In the genomic region with DNA sequence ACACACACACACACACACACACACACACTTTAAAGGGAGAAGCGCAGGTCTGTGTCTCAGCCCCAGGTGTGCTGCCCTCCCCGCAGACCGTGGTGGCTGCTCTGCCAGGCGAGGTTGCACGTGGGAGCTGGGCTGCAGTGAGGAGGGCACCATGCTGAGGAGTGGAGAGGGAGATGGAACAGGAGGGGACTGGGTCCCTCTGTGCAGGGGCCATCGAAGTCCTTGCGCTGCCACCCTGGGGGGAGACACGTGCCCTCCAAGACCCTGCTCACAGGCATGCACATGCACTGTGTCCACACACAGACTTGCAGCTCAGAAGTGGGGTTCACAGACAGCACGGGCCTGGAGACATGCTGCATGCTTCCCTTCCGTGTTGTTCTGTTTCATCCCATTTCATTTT, we compare ENCODE assay signal across 17 cellular contexts.
A peak's percentile ranks its signal among the peaks of the same experiment; 100 is the strongest.
DNase-seq lines count a peak whose midpoint lies in the region; ATAC-seq and TF ChIP-seq lines count a peak whose summit lies in the region.
"Had no signal": no experiment of that assay in that cellular context is flagged by ENCODE, and none has a peak within 500 bp of the region (broad histone marks: within the 10 kb centered on the region; RNA-seq: fewer than 3 reads in every experiment).

No MANE protein-coding gene starts in this region.

- peaks cover 15 to 20% of the 10 kb centered on the region in 2 donors for H3K4me1 ChIP-seq in neuronal stem cell (ENCODE audit: control insufficient read depth in 2 of 2, insufficient read depth in 1 of 2, low read depth in 1 of 2, low read length in 2 of 2)
- H3K4me1 ChIP-seq in skeletal muscle tissue (ENCODE audit: control insufficient read depth in 3 of 3, insufficient read depth in 3 of 3, low read length in 3 of 3): peaks cover 0 to 17% (median 11%) of the 10 kb centered on the region in 3 donors

- H3K4me2 ChIP-seq in neuronal stem cell (ENCODE audit: insufficient read depth, low read length, poor library complexity, severe bottlenecking): no peak overlapping the region
- H3K4me2 ChIP-seq: BLaER1 treated with 17β-estradiol and CSF1 and Interleukin-3, amounts not matched to agents 10 nM and 100 nM had no signal

- peak; percentile 40 for DNase-seq in activated CD8-positive, alpha-beta memory T cell treated with anti-CD3 and anti-CD28 coated beads for 24 hours
- no peak for DNase-seq in activated CD8-positive, alpha-beta memory T cell treated with anti-CD3 and anti-CD28 coated beads, Interleukin-2, amount 50 U/mL, for 48 hours
- DNase-seq in chondrocyte (ENCODE audit: low spot score) (no peak), neuronal stem cell (ENCODE audit: low spot score) (no peak), NCI-H1694 (lab: John Stamatoyannopoulos, UW) (no peak)
- DNase-seq: Calu3; CD8-positive, alpha-beta T cell; GF-D8; H7 had no signal

- H3K36me3 ChIP-seq in neuronal stem cell (replicated peaks in 1 of 2; ENCODE audit: control insufficient read depth in 2 of 2, insufficient read depth in 2 of 2, low read length in 2 of 2) (peaks cover 10 to 63% of the 10 kb centered on the region in 2 donors), skeletal muscle tissue (ENCODE audit: control insufficient read depth in 3 of 3, insufficient read depth in 3 of 3, low read length in 3 of 3) (peaks cover 0 to 2% (median 0%) of the 10 kb centered on the region in 3 donors)

- no peak overlapping the region for H2AK5ac ChIP-seq in neuronal stem cell (ENCODE audit: low read depth, low read length)

- H3K23ac ChIP-seq in neuronal stem cell (ENCODE audit: low read depth, low read length, poor library complexity): no peak overlapping the region

- H3K18ac ChIP-seq in neuronal stem cell (ENCODE audit: low read length): no peak overlapping the region

- no peak overlapping the region for H2BK5ac ChIP-seq in neuronal stem cell (ENCODE audit: low read length)

- no peak overlapping the region for H2AFZ ChIP-seq in neuronal stem cell (ENCODE audit: low read length)

- H3K27ac ChIP-seq in neuronal stem cell (replicated peaks; ENCODE audit: low read length): no peak overlapping the region
- no peak overlapping the region for H3K27ac ChIP-seq in skeletal muscle tissue (ENCODE audit: low read depth, low read length)
- H3K27ac ChIP-seq: BLaER1 treated with 17β-estradiol and CSF1 and Interleukin-3, amounts not matched to agents 10 nM and 100 nM; HL-60 had no signal

- H3K4ac ChIP-seq in neuronal stem cell (ENCODE audit: low read length): no peak overlapping the region

- no peak overlapping the region for H2BK120ac ChIP-seq in neuronal stem cell (ENCODE audit: low read depth, low read length)

- H3K4me3 ChIP-seq in neuronal stem cell (ENCODE audit: low read length in 2 of 2) (no peak overlapping the region), skeletal muscle tissue (ENCODE audit: low read length in 3 of 3) (no peak overlapping the region)
- H3K4me3 ChIP-seq: BLaER1 treated with 17β-estradiol and CSF1 and Interleukin-3, amounts not matched to agents 10 nM and 100 nM had no signal

- H3K4me3 Mint-ChIP-seq in chondrocyte (ENCODE audit: unreplicated experiment): no peak overlapping the region
- H3K4me3 Mint-ChIP-seq: B cell; CD8-positive, alpha-beta T cell; HFFc6 had no signal

- no CpG with 5 or more reads among the region's 10 CpGs for WGBS in neuronal stem cell (ENCODE audit: extremely low coverage in 2 of 2, insufficient read length in 2 of 2, insufficient replicate concordance in 1 of 2), 2 donors

- H2BK15ac ChIP-seq in neuronal stem cell (ENCODE audit: low read length): no peak overlapping the region

- H4K91ac ChIP-seq in neuronal stem cell (ENCODE audit: low read depth, low read length, poor library complexity): no peak overlapping the region

- H3K14ac ChIP-seq in neuronal stem cell (ENCODE audit: low read length): no peak overlapping the region

- H4K8ac ChIP-seq in neuronal stem cell (ENCODE audit: low read depth, low read length): no peak overlapping the region

- H3K27me3 ChIP-seq in neuronal stem cell (ENCODE audit: control insufficient read depth in 3 of 3, insufficient read depth in 3 of 3, low read depth in 1 of 3, low read length in 3 of 3) (peaks cover 0 to 3% (median 0%) of the 10 kb centered on the region in 3 experiments), skeletal muscle tissue (ENCODE audit: control insufficient read depth in 3 of 3, insufficient read depth in 3 of 3, low read length in 3 of 3) (no peaks in the 10 kb centered on the region)

- H3K4me1 Mint-ChIP-seq in chondrocyte (ENCODE audit: low read depth): peaks cover 31% of the 10 kb centered on the region

- peaks cover 8% of the 10 kb centered on the region for H3K79me1 ChIP-seq in neuronal stem cell (ENCODE audit: low read depth, low read length)

- H3K9ac ChIP-seq in neuronal stem cell (ENCODE audit: low read depth, low read length, poor library complexity) (peak overlapping the region; percentile 34), skeletal muscle tissue (ENCODE audit: low read depth in 1 of 3, low read length in 3 of 3) (peak overlapping the region in 2 of 3 donors; percentile 21 to 33)
- H3K9ac ChIP-seq: BLaER1 treated with 17β-estradiol and CSF1 and Interleukin-3, amounts not matched to agents 10 nM and 100 nM had no signal

- H3K27me3 Mint-ChIP-seq in chondrocyte (ENCODE audit: low read depth): no peaks in the 10 kb centered on the region

- no peak overlapping the region for H2BK12ac ChIP-seq in neuronal stem cell (ENCODE audit: low read length)

- peaks cover 15 to 54% of the 10 kb centered on the region in 2 donors for H3K9me3 ChIP-seq in neuronal stem cell (replicated peaks in 1 of 2; ENCODE audit: control insufficient read depth in 2 of 2, insufficient read depth in 1 of 2, low read depth in 1 of 2, low read length in 2 of 2)
- H3K9me3 ChIP-seq in skeletal muscle tissue (ENCODE audit: control insufficient read depth in 3 of 3, low read length in 3 of 3): no peaks in the 10 kb centered on the region

- no peak for ATAC-seq in HG03354 (IDR thresholded peaks at IDR 0.05; ENCODE audit: poor library complexity, severe bottlenecking, unreplicated experiment)
- ATAC-seq in GM18502 (IDR thresholded peaks at IDR 0.05; ENCODE audit: poor library complexity, unreplicated experiment): no peak
- ATAC-seq: CD8-positive, alpha-beta T cell; HCT116 had no signal

- TF ChIP-seq CTCF in chondrocyte (IDR thresholded peaks at IDR 0.05): no peak

- peaks cover 7% of the 10 kb centered on the region for H3K9me3 Mint-ChIP-seq in chondrocyte (ENCODE audit: low read depth)

- peak overlapping the region; percentile 2 for H3K27ac Mint-ChIP-seq in chondrocyte (ENCODE audit: unreplicated experiment)
- H3K27ac Mint-ChIP-seq: B cell; CD8-positive, alpha-beta T cell had no signal

- H3K36me3 Mint-ChIP-seq in chondrocyte (ENCODE audit: low read depth): peaks cover 7% of the 10 kb centered on the region
